ENCODE assay signal across 8 cellular contexts in the genomic region with DNA sequence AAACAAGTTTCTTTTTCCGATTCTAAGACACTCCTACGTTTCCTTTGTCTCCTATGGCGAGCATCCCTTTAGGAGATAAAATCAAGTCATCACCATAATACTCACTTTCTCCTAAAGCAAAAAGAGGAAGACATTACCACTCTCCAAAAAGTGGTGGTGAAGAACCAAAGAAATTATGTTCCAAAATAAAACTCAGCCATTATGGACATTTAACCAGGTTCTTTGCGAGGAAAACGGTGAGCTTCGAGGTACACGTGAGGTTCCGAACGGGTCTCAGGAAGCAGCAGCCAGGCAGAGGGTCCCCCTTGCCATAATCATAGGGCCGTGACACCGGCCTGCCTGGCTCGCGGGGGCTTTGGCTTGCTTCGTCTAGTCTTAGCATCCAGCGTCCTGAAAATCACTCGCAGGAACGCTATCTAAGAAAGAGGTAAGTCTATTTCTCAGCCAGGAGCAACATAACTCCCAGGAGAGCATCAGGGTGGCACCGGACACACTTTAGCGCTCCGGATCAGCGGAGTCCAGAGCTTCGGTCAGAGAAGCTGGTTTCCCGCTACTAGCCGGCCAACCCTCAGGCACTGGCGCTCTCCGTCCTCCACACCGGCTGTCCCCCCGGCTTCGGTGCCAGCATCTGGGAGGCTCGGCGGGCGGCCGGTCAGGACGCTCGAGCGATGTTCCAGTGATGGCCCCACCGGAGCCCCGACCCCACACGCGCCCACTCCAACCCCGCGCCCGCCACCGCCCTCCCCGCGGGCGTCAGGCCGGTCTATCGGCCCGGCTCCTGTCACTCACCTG. TPM values are rescaled to one million over a fixed set of nuclear protein-coding genes. Genes with fewer than 3 reads are reported as not detected.
DNase-seq lines count a peak whose midpoint lies in the region; ATAC-seq and TF ChIP-seq lines count a peak whose summit lies in the region.

No MANE protein-coding gene starts in this region.

- peak; percentile 36 for ATAC-seq in GM18861 (IDR thresholded peaks at IDR 0.05; ENCODE audit: unreplicated experiment)
- peak; percentile 39 for ATAC-seq in HG03045 (IDR thresholded peaks at IDR 0.05; ENCODE audit: unreplicated experiment)
- peak; percentile 37 to 51 (median 48) for ATAC-seq in right lobe of liver

- TF ChIP-seq CTCF in AG09309 (IDR thresholded peaks at IDR 0.05; ENCODE audit: control insufficient read depth, insufficient read depth, low read depth, low read length, missing control alignments) (no peak), colonic mucosa (IDR thresholded peaks at IDR 0.05) (no peak), right lobe of liver (IDR thresholded peaks at IDR 0.05) (no peak)

- H3K27ac ChIP-seq in SJCRH30, result peak overlapping the region; percentile 53
- H3K27ac ChIP-seq in colonic mucosa, result peak overlapping the region; percentile 91
- peak overlapping the region; percentile 87 to 96 (median 96) for H3K27ac ChIP-seq in right lobe of liver
- H3K27ac ChIP-seq in temporal lobe (ENCODE audit: low read depth, low read length), result peak overlapping the region; percentile 95

- DNase-seq in AG09309 (ENCODE audit: low read depth), result no peak
- peak; percentile 31 to 48 for DNase-seq in SJCRH30
- no peak for DNase-seq in colonic mucosa
- peak in 2 of 3 donors; percentile 37 to 65 for DNase-seq in right lobe of liver
- no peak for DNase-seq in NCI-H1930 (lab: John Stamatoyannopoulos, UW)

- H3K9ac ChIP-seq in colonic mucosa (ENCODE audit: low read depth in 2 of 2, low read length in 2 of 2), result peak overlapping the region; percentile 84 to 89

- 8% methylated on average over 16 of the region's 50 CpGs for WGBS in right lobe of liver (ENCODE audit: insufficient coverage, low coverage, low lambda C conversion rate, missing lambda C conversion rate)

- H3K4me1 ChIP-seq in SJCRH30 (0 out of 2 replicates have a peak, but pooled peaks cover 2% of the 10 kb centered on the region), colonic mucosa (no peaks in the 10 kb centered on the region), right lobe of liver (peaks cover 0 to 18% (median 9%) of the 10 kb centered on the region in 4 donors)

- no peaks in the 10 kb centered on the region for H3K27me3 ChIP-seq in SJCRH30
- H3K27me3 ChIP-seq in colonic mucosa, result no peaks in the 10 kb centered on the region
- H3K27me3 ChIP-seq in right lobe of liver, result no peaks in the 10 kb centered on the region

- H3K4me3 ChIP-seq in AG09309 (ENCODE audit: control insufficient read depth, low read depth, low read length) (peak overlapping the region; percentile 61), SJCRH30 (peak overlapping the region; percentile 96), colonic mucosa (peak overlapping the region; percentile 81), right lobe of liver (peak overlapping the region; percentile 75 to 96 (median 95))

- TF ChIP-seq POLR2A in right lobe of liver (IDR thresholded peaks at IDR 0.05), result no peak

- peaks cover 4% of the 10 kb centered on the region for H3K36me3 ChIP-seq in SJCRH30
- H3K36me3 ChIP-seq in colonic mucosa, result no peaks in the 10 kb centered on the region
- peaks cover 0 to 5% (median 2%) of the 10 kb centered on the region in 4 donors for H3K36me3 ChIP-seq in right lobe of liver

- intact Hi-C loops in colonic mucosa (cut with DNase I) (no loop called here), right lobe of liver (cut with DNase I) (no loop called here)

- H3K9me3 ChIP-seq in SJCRH30 (replicated peaks) (no peaks in the 10 kb centered on the region), colonic mucosa (no peaks in the 10 kb centered on the region), right lobe of liver (no peaks in the 10 kb centered on the region)

RNA-seq across cellular contexts. Expression of a gene that starts 0.6 kb away (rescaled TPM):
- 28.7 and 30.3 TPM in 2 replicates for total RNA-seq in SJCRH30 (2014; rRNA removed; shearing (Covaris generic))
- total RNA-seq in colonic mucosa (10 to 100 TPM; 26.8 to 33.7 TPM), right lobe of liver (10 to 100 TPM; 12.6 to 19.6 (median 16.2) TPM), temporal lobe (62.9 TPM)

RNA-seq across cellular contexts. Expression of a gene that starts 13.9 kb away (rescaled TPM):
- not detected in 2 replicates for total RNA-seq in SJCRH30 (2014; rRNA removed; shearing (Covaris generic))
- total RNA-seq in colonic mucosa, result not detected
- not detected for total RNA-seq in right lobe of liver
- total RNA-seq in temporal lobe, result under 0.01 TPM

RNA-seq across cellular contexts. Expression of a gene that starts 17.3 kb away (rescaled TPM):
- 0.20 and 0.61 TPM in 2 replicates for total RNA-seq in SJCRH30 (2014; rRNA removed; shearing (Covaris generic))
- total RNA-seq in colonic mucosa (under 1 TPM; 0.57 to 0.88 TPM), right lobe of liver (1 to 10 TPM in 1 of 6 experiments, under 1 TPM in 5; 0.46 to 1.2 (median 0.73) TPM), temporal lobe (6.4 TPM)

RNA-seq across cellular contexts. Expression of a gene that starts 28.0 kb away (rescaled TPM):
- total RNA-seq in SJCRH30 (2014; rRNA removed; shearing (Covaris generic)), result 0.85 and 0.99 TPM in 2 replicates
- total RNA-seq in colonic mucosa, result 10 to 100 TPM; 67.4 to 88.3 TPM
- total RNA-seq in right lobe of liver, result 10 to 100 TPM; 16.4 to 39.1 (median 28.5) TPM
- 3.0 TPM for total RNA-seq in temporal lobe

Comparison
In these comparisons a context has a peak if more than half of its experiments do, and no peak if none do; other contexts are left out.
1. DNase-seq: peak in SJCRH30 (2 of 2) and right lobe of liver (2 of 3); none in AG09309 (single experiment), colonic mucosa (single experiment) and NCI-H1930 (0 of 2).
2. Peak in every context shown above with its lines, with median percentiles within 50 percentile points of each other: H3K4me3 ChIP-seq, ATAC-seq and H3K27ac ChIP-seq.